Comparison of ENCODE assay signal across 25 cellular contexts in genomic region chr17:19301973-19302372, GRCh38.
DNase-seq lines count a peak whose midpoint lies in the region; ATAC-seq, FAIRE-seq and TF ChIP-seq lines count a peak whose summit lies in the region.
"Had no signal": no experiment of that assay in that cellular context is flagged by ENCODE, and none has a peak within 500 bp of the region (broad histone marks: within the 10 kb centered on the region; RNA-seq: fewer than 3 reads in every experiment).

No MANE protein-coding gene starts in this region.

- no peaks in the 10 kb centered on the region for H3K27me3 ChIP-seq in H9 (ENCODE audit: insufficient read depth, low read length)
- no peaks in the 10 kb centered on the region for H3K27me3 ChIP-seq in lower lobe of right lung (ENCODE audit: low read depth)
- no peaks in the 10 kb centered on the region for H3K27me3 ChIP-seq in thyroid gland
- H3K27me3 ChIP-seq: ascending aorta, cardiac muscle cell, testis had no signal

- no peak overlapping the region for H3K23ac ChIP-seq in H9 (ENCODE audit: insufficient read length, low read depth, low read length)

- no peaks in the 10 kb centered on the region; the same call in 1 of the 2 replicates for H3K79me2 ChIP-seq in H9 (ENCODE audit: insufficient read depth, low read length)

- no peak overlapping the region for H4K91ac ChIP-seq in H9 (ENCODE audit: insufficient read length, low read depth, low read length)

- H3K9me3 ChIP-seq in H9 (ENCODE audit: control insufficient read depth, low read depth, low read length) (no peaks in the 10 kb centered on the region), lower lobe of right lung (no peaks in the 10 kb centered on the region), thyroid gland (no peaks in the 10 kb centered on the region)
- H3K9me3 ChIP-seq: ascending aorta, mucosa of descending colon, SK-N-SH, testis had no signal

- no peak overlapping the region for H3K4ac ChIP-seq in H9 (ENCODE audit: low read depth, low read length)

- H2AK5ac ChIP-seq in H9 (ENCODE audit: insufficient read length, low read length) = no peak overlapping the region

- no CpG with 5 or more reads among the region's 9 CpGs for WGBS in H9 (ENCODE audit: extremely low coverage, insufficient read length, low lambda C conversion rate)
- 87 to 97% methylated on average over 6 to 7 of the region's 9 CpGs for WGBS in thyroid gland, 2 donors

- no peak overlapping the region for H2BK120ac ChIP-seq in H9 (ENCODE audit: low read depth, low read length, poor library complexity, severe bottlenecking)

- H3K56ac ChIP-seq in H9 (ENCODE audit: insufficient read length, low read depth, low read length) = no peak overlapping the region

- H2BK5ac ChIP-seq in H9 (ENCODE audit: insufficient read length, low read length) = no peak overlapping the region

- H3K27me3 Mint-ChIP-seq in H9 (ENCODE audit: low read depth) (no peaks in the 10 kb centered on the region), chondrocyte (ENCODE audit: low read depth) (no peaks in the 10 kb centered on the region)

- peaks cover 10 to 14% of the 10 kb centered on the region in 2 experiments for H3K4me1 Mint-ChIP-seq in H9
- peaks cover 8% of the 10 kb centered on the region for H3K4me1 Mint-ChIP-seq in chondrocyte (ENCODE audit: low read depth)

- H3K9ac ChIP-seq in H9 (ENCODE audit: extremely low read depth, insufficient read length, low read length) = no peak overlapping the region
- H3K9ac ChIP-seq: SK-N-SH had no signal

- DNase-seq in H9 (no peak), chondrocyte (ENCODE audit: low spot score) (peak; percentile 61), lower lobe of right lung (no peak), thyroid gland (no peak), GM13976 (ENCODE audit: low spot score) (no peak), GM12892 (ENCODE audit: insufficient read length) (no peak)
- DNase-seq: activated CD4-positive, alpha-beta T cell treated with anti-CD3 and anti-CD28 coated beads for 4 hours; activated effector memory CD4-positive, alpha-beta T cell treated with Interleukin-2 at 50 U/mL for 16 hours; activated T-cell treated with anti-CD3 and anti-CD28 coated beads for 4 hours; C1 segment of cervical spinal cord; DMS79; NCI-H1436 treated with DMSO at 0.1 percent for 48 hours; NCI-H2107; SK-N-SH; stimulated activated naive CD4-positive, alpha-beta T cell; T-helper 17 cell; testis had no signal

- ATAC-seq in lower lobe of right lung (no peak), HG03135 (IDR thresholded peaks at IDR 0.05; ENCODE audit: unreplicated experiment) (no peak)
- ATAC-seq: T-helper 17 cell had no signal

- no peak overlapping the region for H3K18ac ChIP-seq in H9 (ENCODE audit: insufficient read length, low read depth, low read length)

- no peaks in the 10 kb centered on the region for H4K20me1 ChIP-seq in H9 (ENCODE audit: control insufficient read depth, insufficient read depth, insufficient read length)

- no peak overlapping the region for H4K8ac ChIP-seq in H9 (replicated peaks; ENCODE audit: insufficient read length, low read depth, low read length)

- H3K27ac Mint-ChIP-seq in H9 (peak overlapping the region in 2 of 3 experiments; percentile 59 to 85; a peak in 1 of 7 replicates), chondrocyte (ENCODE audit: unreplicated experiment) (no peak overlapping the region)
- H3K27ac Mint-ChIP-seq: activated naive CD8-positive, alpha-beta T cell; T-helper 17 cell had no signal

- no peak overlapping the region; a peak in 1 of 5 replicates for H3K4me3 Mint-ChIP-seq in H9
- no peak overlapping the region for H3K4me3 Mint-ChIP-seq in chondrocyte (ENCODE audit: unreplicated experiment)
- H3K4me3 Mint-ChIP-seq: activated naive CD8-positive, alpha-beta T cell; T-helper 17 cell had no signal

- H3K27ac ChIP-seq in H9 (ENCODE audit: insufficient read length, low read depth, low read length) = no peak overlapping the region
- peak overlapping the region; percentile 72 for H3K27ac ChIP-seq in lower lobe of right lung
- H3K27ac ChIP-seq in thyroid gland = peak overlapping the region; percentile 58 to 86 (median 76)
- H3K27ac ChIP-seq: ascending aorta had no signal

- peaks cover 0 to 8% (median 0%) of the 10 kb centered on the region in 3 experiments; a peak in 2 of 7 replicates for H3K36me3 Mint-ChIP-seq in H9 (ENCODE audit: insufficient read depth in 1 of 3, low read depth in 3 of 3)
- no peaks in the 10 kb centered on the region for H3K36me3 Mint-ChIP-seq in chondrocyte (ENCODE audit: low read depth)
- H3K36me3 Mint-ChIP-seq: activated naive CD8-positive, alpha-beta T cell had no signal

- no peak for FAIRE-seq in GM12892 (lab: Jason Lieb, UNC)
- FAIRE-seq: GM18507, islet of Langerhans had no signal

- no peak overlapping the region for H3T11ph ChIP-seq in H9 (ENCODE audit: low read length)

- TF ChIP-seq POLR2A in thyroid gland (IDR thresholded peaks at IDR 0.05) = no peak
- no peak for TF ChIP-seq POLR2A in GM12892 (IDR thresholded peaks at IDR 0.05; ENCODE audit: low read depth, low read length)

- H3K36me3 ChIP-seq in lower lobe of right lung (no peaks in the 10 kb centered on the region), thyroid gland (no peaks in the 10 kb centered on the region)
- H3K36me3 ChIP-seq: ascending aorta, cardiac muscle cell had no signal

- H3K9me3 Mint-ChIP-seq in H9 = no peaks in the 10 kb centered on the region
- H3K9me3 Mint-ChIP-seq in chondrocyte (ENCODE audit: low read depth) = no peaks in the 10 kb centered on the region

- no peak overlapping the region for H2AFZ ChIP-seq in H9 (ENCODE audit: low read length)

- H3K23me2 ChIP-seq in H9 (ENCODE audit: insufficient read length, low read depth, low read length, poor library complexity, severe bottlenecking) = no peaks in the 10 kb centered on the region

- no peak overlapping the region for H2BK15ac ChIP-seq in H9 (ENCODE audit: low read depth, low read length)

- no peak for TF ChIP-seq CTCF in H9 (conservative IDR thresholded peaks at IDR 0.05)
- no peak for TF ChIP-seq CTCF in chondrocyte (IDR thresholded peaks at IDR 0.05)
- no peak for TF ChIP-seq CTCF in lower lobe of right lung (IDR thresholded peaks at IDR 0.05)
- TF ChIP-seq CTCF in thyroid gland (IDR thresholded peaks at IDR 0.05) = no peak
- no peak for TF ChIP-seq CTCF in GM13976 (IDR thresholded peaks at IDR 0.05; ENCODE audit: borderline replicate concordance, control extremely low read depth, extremely low read depth, insufficient read depth, missing control alignments)

- intact Hi-C loops in lower lobe of right lung (cut with DNase I) = no loop called here
- intact Hi-C loops in thyroid gland (cut with DNase I) = no loop called here

- no peak overlapping the region for H3K14ac ChIP-seq in H9 (ENCODE audit: insufficient read depth, low read length)

- H2BK20ac ChIP-seq in H9 (ENCODE audit: low read depth, low read length, poor library complexity, severe bottlenecking) = no peak overlapping the region

- in situ Hi-C loops in GM13976 (cut with MboI; ENCODE audit: low sequenced_read_pairs, unreplicated experiment) = no loop called here

- H3K79me1 ChIP-seq in H9 (ENCODE audit: insufficient read depth, low read depth, low read length, poor library complexity, severe bottlenecking) = no peaks in the 10 kb centered on the region

- no peak overlapping the region for H3K4me2 ChIP-seq in H9 (ENCODE audit: insufficient read depth, insufficient read length, low read length)
- H3K4me2 ChIP-seq: SK-N-SH had no signal

- no peaks in the 10 kb centered on the region for H3K4me1 ChIP-seq in H9 (ENCODE audit: insufficient read depth, low read length)
- peaks cover 86% of the 10 kb centered on the region for H3K4me1 ChIP-seq in lower lobe of right lung
- H3K4me1 ChIP-seq in thyroid gland = peaks cover 36 to 72% of the 10 kb centered on the region in 2 donors
- H3K4me1 ChIP-seq: ascending aorta had no signal

- no peak overlapping the region for H4K5ac ChIP-seq in H9 (ENCODE audit: insufficient read length, low read depth, low read length)

- H2BK12ac ChIP-seq in H9 (ENCODE audit: insufficient read length, low read depth, low read length) = no peak overlapping the region

- no peak overlapping the region for H3K4me3 ChIP-seq in lower lobe of right lung
- no peak overlapping the region for H3K4me3 ChIP-seq in thyroid gland (replicated peaks in 1 of 3)
- H3K4me3 ChIP-seq: ascending aorta, cardiac muscle cell, lung, mucosa of descending colon, testis had no signal
